Comparison of ENCODE assay signal across 8 cellular contexts in the genomic region with DNA sequence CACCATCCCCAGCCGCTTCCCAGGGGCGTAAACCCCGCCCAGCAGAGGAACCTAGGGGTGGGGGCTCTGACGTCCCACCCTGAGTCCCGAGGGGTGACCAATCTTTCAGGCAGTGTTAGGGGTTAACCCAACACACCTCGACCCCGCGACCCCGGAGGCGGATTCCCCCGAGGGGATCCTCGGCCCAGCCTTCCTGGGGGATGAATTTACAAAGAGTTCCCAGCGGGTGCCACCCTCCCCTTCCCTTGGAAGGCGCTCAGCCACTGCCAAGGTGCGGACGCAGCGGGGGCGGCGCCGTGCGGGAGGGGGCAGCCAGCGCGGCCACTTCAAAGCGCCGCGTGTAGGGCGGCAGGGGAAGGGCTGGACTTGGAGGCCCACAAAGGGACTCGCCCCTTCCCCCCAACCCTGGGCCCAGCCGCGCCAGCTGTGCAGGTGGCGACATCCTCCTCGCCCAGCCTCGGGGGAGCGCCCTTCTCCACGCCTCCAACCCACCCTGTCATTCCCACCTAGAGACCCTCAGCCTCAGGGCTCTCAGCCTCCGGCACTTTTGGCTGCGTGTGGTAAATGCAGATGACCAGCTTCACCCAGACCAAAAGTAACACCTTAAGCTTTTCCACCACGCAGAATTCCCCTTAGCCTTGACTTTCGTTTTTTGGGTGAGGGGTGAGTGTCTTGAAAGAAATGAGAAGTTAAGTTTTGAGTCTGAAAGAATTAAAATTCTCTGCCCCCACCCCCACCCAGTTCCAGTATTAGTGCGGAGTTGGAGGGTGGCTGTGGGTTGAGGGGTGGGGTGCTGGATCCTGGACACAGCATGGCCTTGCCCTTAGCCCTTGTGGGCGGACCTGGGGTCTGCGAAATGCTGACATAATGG. TPM values are rescaled to one million over a fixed set of nuclear protein-coding genes. Genes with fewer than 3 reads are reported as not detected.
DNase-seq lines count a peak whose midpoint lies in the region; ATAC-seq and TF ChIP-seq lines count a peak whose summit lies in the region.

No MANE protein-coding gene starts in this region.

- H3K36me3 ChIP-seq in ES-I3 (ENCODE audit: insufficient read depth, low read length) (no peaks in the 10 kb centered on the region), mesendoderm (ENCODE audit: control insufficient read depth, insufficient read depth, low read length) (no peaks in the 10 kb centered on the region), testis (ENCODE audit: low read depth, missing control alignments) (no peaks in the 10 kb centered on the region)

- peak overlapping the region; percentile 80 for H3K56ac ChIP-seq in mesendoderm (ENCODE audit: low read length)

- no peak overlapping the region for H3K23ac ChIP-seq in mesendoderm (ENCODE audit: low read length)

- H4K5ac ChIP-seq in mesendoderm (ENCODE audit: low read length), result no peak overlapping the region

- intact Hi-C loops in testis (cut with DNase I; ENCODE audit: low total_unique reads), result no loop called here

- TF ChIP-seq POLR2A in testis (IDR thresholded peaks at IDR 0.05), result no peak

- H2BK5ac ChIP-seq in mesendoderm (ENCODE audit: low read length), result peak overlapping the region; percentile 15

- no peak overlapping the region for H3K18ac ChIP-seq in mesendoderm (ENCODE audit: low read length)

- peak overlapping the region; percentile 43 for H3K4me2 ChIP-seq in mesendoderm (ENCODE audit: low read length)

- H2AK5ac ChIP-seq in mesendoderm (ENCODE audit: low read length), result no peak overlapping the region

- H3K4me1 ChIP-seq in ES-I3 (ENCODE audit: insufficient read depth, low read length), result peaks cover 10% of the 10 kb centered on the region
- peaks cover 10% of the 10 kb centered on the region for H3K4me1 ChIP-seq in mesendoderm (ENCODE audit: control insufficient read depth, low read depth, low read length)
- H3K4me1 ChIP-seq in testis, result peaks cover 17% of the 10 kb centered on the region

- ATAC-seq in GM19324 (IDR thresholded peaks at IDR 0.05; ENCODE audit: low FRiP score, unreplicated experiment), result no peak

- peak; percentile 51 for DNase-seq in HT-29 (ENCODE audit: low spot score)
- no peak for DNase-seq in cardiac fibroblast (ENCODE audit: low read depth in 2 of 2)
- DNase-seq in mesendoderm, result peak; percentile 85
- peak; percentile 48 for DNase-seq in testis
- no peak for DNase-seq in NCI-H1436 treated with DMSO at 0.1 percent for 48 hours (lab: John Stamatoyannopoulos, UW)
- DNase-seq in Ammon's horn (ENCODE audit: low spot score), result no peak

- H3K9me3 ChIP-seq in ES-I3 (ENCODE audit: control insufficient read depth, insufficient read depth, low read length) (no peaks in the 10 kb centered on the region), testis (no peaks in the 10 kb centered on the region)

- H3K27ac ChIP-seq in mesendoderm (ENCODE audit: low read depth, low read length) (no peak overlapping the region), testis (no peak overlapping the region)

- no peak overlapping the region for H2BK15ac ChIP-seq in mesendoderm (replicated peaks; ENCODE audit: low read depth)

- H3K27me3 ChIP-seq in mesendoderm (ENCODE audit: insufficient read depth, low read length, poor library complexity), result no peaks in the 10 kb centered on the region
- no peaks in the 10 kb centered on the region for H3K27me3 ChIP-seq in testis

- no peak overlapping the region for H4K8ac ChIP-seq in mesendoderm (ENCODE audit: low read depth, low read length)

- WGBS in mesendoderm (ENCODE audit: extremely low coverage, insufficient coverage, low lambda C conversion rate), result no CpG with 5 or more reads among the region's 42 CpGs
- WGBS in testis, 2 donors, result 14 to 43% methylated on average over 7 to 31 of the region's 42 CpGs

- H3K9ac ChIP-seq in ES-I3 (ENCODE audit: low read depth, low read length) (peak overlapping the region; percentile 60; the same call in 1 of the 2 replicates), mesendoderm (ENCODE audit: low read length) (peak overlapping the region; percentile 54)

- no peaks in the 10 kb centered on the region for H3K79me1 ChIP-seq in mesendoderm (ENCODE audit: low read length)

- no peaks in the 10 kb centered on the region for H3K79me2 ChIP-seq in mesendoderm (ENCODE audit: control insufficient read depth, insufficient read depth, low read length)

- H2BK120ac ChIP-seq in mesendoderm (ENCODE audit: low read depth, low read length), result no peak overlapping the region

- TF ChIP-seq CTCF in cardiac fibroblast (IDR thresholded peaks at IDR 0.05; ENCODE audit: low read depth, low read length) (no peak), testis (IDR thresholded peaks at IDR 0.05) (no peak)

- H3K4me3 ChIP-seq in cardiac fibroblast (replicated peaks in 1 of 2; ENCODE audit: low read depth in 2 of 2, low read length in 2 of 2), result peak overlapping the region; percentile 39 to 43
- peak overlapping the region; percentile 4 for H3K4me3 ChIP-seq in mesendoderm (ENCODE audit: low read length)
- H3K4me3 ChIP-seq in testis, result peak overlapping the region; percentile 4 to 50

- no peak overlapping the region for H3K4ac ChIP-seq in mesendoderm (ENCODE audit: low read depth, low read length)

RNA-seq across cellular contexts. Expression of gene TCF7, which starts 43.3 kb away (rescaled TPM):
- total RNA-seq in HT-29 (2014; rRNA removed; shearing (Covaris generic)), result 23.8 and 28.5 TPM in 2 replicates
- polyA plus RNA-seq in mesendoderm (2013, experiment 1 of 2), result 24.2 TPM
- 22.1 TPM for polyA plus RNA-seq in mesendoderm (2013, experiment 2 of 2)
- total RNA-seq in testis, result 10 to 100 TPM; 15.2 to 16.1 TPM
- 9.9 TPM for polyA plus RNA-seq in testis (ENCODE audit: insufficient read depth, low read depth, low replicate concordance)

Comparison
In these comparisons a context has a peak if more than half of its experiments do, and no peak if none do; other contexts are left out.
1. DNase-seq: peak in HT-29 (single experiment), mesendoderm (single experiment) and testis (single experiment); none in cardiac fibroblast (0 of 2), NCI-H1436 treated with DMSO at 0.1 percent for 48 hours (single experiment) and Ammon's horn (single experiment).
2. Peak in every context shown above with its lines, with median percentiles within 50 percentile points of each other: H3K4me3 ChIP-seq.